8 cellular contexts compared by ENCODE assay signal in genomic region chr2:112187805-112188596, GRCh38. TPM values are rescaled to one million over a fixed set of nuclear protein-coding genes. Genes with fewer than 3 reads are reported as not detected.
DNase-seq lines count a peak whose midpoint lies in the region; ATAC-seq, FAIRE-seq and TF ChIP-seq lines count a peak whose summit lies in the region.

No MANE protein-coding gene starts in this region.

- H3K27me3 ChIP-seq in psoas muscle (ENCODE audit: insufficient read depth in 3 of 3, low read length in 2 of 3) = no peaks in the 10 kb centered on the region

- H3K9me3 ChIP-seq in mucosa of descending colon = no peaks in the 10 kb centered on the region
- H3K9me3 ChIP-seq in psoas muscle = no peaks in the 10 kb centered on the region

- FAIRE-seq in urothelium cell line (lab: Jason Lieb, UNC) = no peak

- WGBS in psoas muscle, 3 donors = 74 to 81% (median 79%) methylated on average over 9 of the region's 9 CpGs

- no peak for TF ChIP-seq CTCF in mucosa of descending colon (IDR thresholded peaks at IDR 0.05)
- no peak for TF ChIP-seq CTCF in psoas muscle (IDR thresholded peaks at IDR 0.05)

- peak; percentile 90 for ATAC-seq in mucosa of descending colon
- ATAC-seq in psoas muscle = no peak

- in situ Hi-C loops in G401 (cut with HindIII; ENCODE audit: low sequenced_read_pairs) = no loop called here
- in situ Hi-C loops in ACHN (cut with HindIII; ENCODE audit: low pct_ligation_motif_present, low pct_unique_long_range_greater_than_20kb, low sequenced_read_pairs) = no loop called here

- DNase-seq in NCI-H748 (lab: John Stamatoyannopoulos, UW; ENCODE audit: unreplicated experiment) (peak; percentile 29), NCI-H748 treated with DMSO at 0.1 percent for 48 hours (lab: John Stamatoyannopoulos, UW) (no peak), mucosa of descending colon (peak in 2 of 3 donors; percentile 25 to 59), urothelium cell line (ENCODE audit: low spot score) (peak; percentile 73), G401 (ENCODE audit: low spot score) (no peak), psoas muscle (no peak), ACHN (no peak)
- DNase-seq in activated T-helper 1 cell treated with anti-CD3 and anti-CD28 coated beads, Interleukin-2, amount 50 U/mL, for 16 hours (ENCODE audit: low read depth in 1 of 2, low spot score in 1 of 2) = peak; percentile 55 to 60

- intact Hi-C loops in mucosa of descending colon (cut with DNase I, micrococcal nuclease) (no loop called here), psoas muscle (cut with DNase I) (no loop called here)

- H3K4me1 ChIP-seq in mucosa of descending colon (ENCODE audit: low read depth) = no peaks in the 10 kb centered on the region
- H3K4me1 ChIP-seq in psoas muscle = no peaks in the 10 kb centered on the region

- H3K27ac ChIP-seq in psoas muscle = no peak overlapping the region

- no peak overlapping the region for H3K4me3 ChIP-seq in mucosa of descending colon
- H3K4me3 ChIP-seq in psoas muscle = no peak overlapping the region

- no peaks in the 10 kb centered on the region for H3K36me3 ChIP-seq in mucosa of descending colon (ENCODE audit: low read depth)
- no peaks in the 10 kb centered on the region for H3K36me3 ChIP-seq in psoas muscle (ENCODE audit: insufficient read depth in 1 of 2, low read depth in 1 of 2)

RNA-seq across cellular contexts. Expression of gene FBLN7, which starts 49.8 kb away (rescaled TPM):
- total RNA-seq in mucosa of descending colon = 1 to 10 TPM in 1 of 3 donors, under 1 TPM in 2; 0.72 to 2.2 (median 0.94) TPM
- not detected in 2 replicates for total RNA-seq in G401 (2014; rRNA removed; shearing (Covaris generic))
- total RNA-seq in psoas muscle = 1 to 10 TPM in 1 of 4 donors, under 1 TPM in 3; 0.26 to 1.2 (median 0.80) TPM
- under 1 TPM; 0.18 to 0.31 (median 0.23) TPM for polyA plus RNA-seq in psoas muscle

Comparison
In these comparisons a context has a peak if more than half of its experiments do, and no peak if none do; other contexts are left out.
1. DNase-seq: peak in NCI-H748 (single experiment), activated T-helper 1 cell treated with anti-CD3 and anti-CD28 coated beads, Interleukin-2, amount 50 U/mL, for 16 hours (2 of 2), mucosa of descending colon (2 of 3) and urothelium cell line (single experiment); none in NCI-H748 treated with DMSO at 0.1 percent for 48 hours (single experiment), G401 (single experiment), psoas muscle (0 of 2) and ACHN (single experiment).